8 cellular contexts compared by ENCODE assay signal in the genomic region with DNA sequence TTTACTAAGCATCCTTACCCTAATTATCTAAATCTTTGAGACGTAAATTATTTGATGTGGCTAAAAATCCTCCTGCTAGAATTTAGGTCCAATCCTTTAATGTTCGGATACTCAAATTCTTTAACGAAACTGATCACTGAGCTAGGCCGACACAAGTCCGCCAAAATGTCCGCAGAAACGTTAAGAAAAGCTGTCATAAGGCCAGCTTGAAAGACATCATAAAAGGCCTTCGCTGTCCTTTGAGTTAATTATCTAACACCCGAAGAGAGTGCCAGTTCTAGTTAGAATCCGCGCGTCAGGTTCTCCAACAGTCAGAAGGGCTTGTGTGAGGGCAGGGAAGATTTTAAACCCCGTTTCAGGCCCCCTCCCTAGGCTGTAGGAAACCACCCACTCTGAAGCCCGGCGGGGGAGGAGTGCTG. TPM values are rescaled to one million over a fixed set of nuclear protein-coding genes. Genes with fewer than 3 reads are reported as not detected.
DNase-seq lines count a peak whose midpoint lies in the region; ATAC-seq and TF ChIP-seq lines count a peak whose summit lies in the region.

No MANE protein-coding gene starts in this region.

- peak overlapping the region; percentile 85 for H3K4me3 Mint-ChIP-seq in GM23338
- peak overlapping the region; percentile 85 for H3K4me3 Mint-ChIP-seq in activated naive CD8-positive, alpha-beta T cell treated with anti-CD3 and anti-CD28 coated beads for 36 hours
- peak overlapping the region; percentile 90 to 97 (median 95) for H3K4me3 Mint-ChIP-seq in immature natural killer cell

- DNase-seq in A673 (ENCODE audit: low spot score) (peak; percentile 96), GM23338 (ENCODE audit: low spot score) (peak; percentile 92), immature natural killer cell (no peak)
- DNase-seq in activated naive CD8-positive, alpha-beta T cell treated with anti-CD3 and anti-CD28 coated beads for 36 hours = no peak

- CTCF ChIA-PET in A673 (lab: Charles Lee) = no interaction called here

- peaks cover 40% of the 10 kb centered on the region for H3K79me2 ChIP-seq in GM23338 (replicated peaks; ENCODE audit: insufficient read depth)

- no peaks in the 10 kb centered on the region for H3F3A ChIP-seq in GM23338 (replicated peaks; ENCODE audit: low read depth)

- no peaks in the 10 kb centered on the region for H3K9me2 ChIP-seq in GM23338 (ENCODE audit: insufficient read depth)

- BruUV-seq in A673 (replicated peaks; lab: Mats Ljungman, UMichigan) = no TSS peak

- H3K27me3 ChIP-seq in A673 (replicated peaks; ENCODE audit: insufficient read depth, low read depth, low read length, poor library complexity) (no peaks in the 10 kb centered on the region), GM23338 (ENCODE audit: insufficient read depth) (no peaks in the 10 kb centered on the region), subcutaneous abdominal adipose tissue (ENCODE audit: control insufficient read depth in 5 of 5, insufficient read depth in 4 of 5, low read length in 5 of 5) (no peaks in the 10 kb centered on the region)

- intact Hi-C loops in A673 (cut with micrococcal nuclease; ENCODE audit: unreplicated experiment) = no loop called here

- H3K4me2 ChIP-seq in GM23338 = peak overlapping the region; percentile 77

- H3K27ac ChIP-seq in A673 (ENCODE audit: low read depth, low read length, poor library complexity, severe bottlenecking) (peak overlapping the region; percentile 98), GM23338 (ENCODE audit: low read depth) (peak overlapping the region; percentile 96), subcutaneous abdominal adipose tissue (ENCODE audit: low read depth, low read length) (peak overlapping the region; percentile 99)

- ATAC-seq in GM23338 = peak; percentile 85
- ATAC-seq in GM19328 (IDR thresholded peaks at IDR 0.05; ENCODE audit: unreplicated experiment) = no peak
- no peak for ATAC-seq in HG03097 (IDR thresholded peaks at IDR 0.05; ENCODE audit: low FRiP score, unreplicated experiment)
- ATAC-seq in HG03520 (IDR thresholded peaks at IDR 0.05; ENCODE audit: unreplicated experiment) = no peak

- H3K9me3 ChIP-seq in A673 (ENCODE audit: low read depth, low read length, poor library complexity, severe bottlenecking) = no peaks in the 10 kb centered on the region
- no peaks in the 10 kb centered on the region for H3K9me3 ChIP-seq in subcutaneous abdominal adipose tissue (ENCODE audit: control insufficient read depth in 5 of 5, low read length in 5 of 5)

- H3K4me3 ChIP-seq in A673 (ENCODE audit: low read depth, low read length, poor library complexity, severe bottlenecking) (peak overlapping the region; percentile 82), GM23338 (peak overlapping the region; percentile 95), subcutaneous abdominal adipose tissue (ENCODE audit: low read depth in 1 of 5, low read length in 5 of 5) (peak overlapping the region; percentile 81 to 97 (median 97))

- peaks cover 12% of the 10 kb centered on the region for H3K27me3 Mint-ChIP-seq in GM23338 (ENCODE audit: insufficient read depth, low read depth, poor library complexity)
- H3K27me3 Mint-ChIP-seq in activated naive CD8-positive, alpha-beta T cell treated with anti-CD3 and anti-CD28 coated beads for 36 hours = peaks cover 4% of the 10 kb centered on the region
- peaks cover 14 to 27% (median 26%) of the 10 kb centered on the region in 3 donors for H3K27me3 Mint-ChIP-seq in immature natural killer cell (ENCODE audit: low read depth in 3 of 3)

- peaks cover 39% of the 10 kb centered on the region for H3K4me1 ChIP-seq in A673 (ENCODE audit: insufficient read depth, low read length, poor library complexity, severe bottlenecking)
- H3K4me1 ChIP-seq in GM23338 (ENCODE audit: insufficient read depth) = peaks cover 28% of the 10 kb centered on the region
- peaks cover 4 to 48% (median 44%) of the 10 kb centered on the region in 5 donors for H3K4me1 ChIP-seq in subcutaneous abdominal adipose tissue (ENCODE audit: control insufficient read depth in 5 of 5, insufficient read depth in 5 of 5, low read length in 5 of 5)

- H4K20me1 ChIP-seq in GM23338 (replicated peaks; ENCODE audit: insufficient read depth) = peaks cover 27% of the 10 kb centered on the region

- POLR2A ChIA-PET in A673 (lab: Charles Lee; ENCODE audit: low non-redundant PET) = interaction anchor here (0.5 to 0.7 kb wide), 5 partner anchors 64 to 296 kb away, joined by 3 to 6 read pairs (median 3); no protein-coding TSS in a partner anchor

- no peaks in the 10 kb centered on the region; the same call in 2 of the 3 replicates for H3K36me3 Mint-ChIP-seq in GM23338 (ENCODE audit: low read depth)
- H3K36me3 Mint-ChIP-seq in activated naive CD8-positive, alpha-beta T cell treated with anti-CD3 and anti-CD28 coated beads for 36 hours = peaks cover 10% of the 10 kb centered on the region
- H3K36me3 Mint-ChIP-seq in immature natural killer cell = no peaks in the 10 kb centered on the region

- H3K9me3 Mint-ChIP-seq in GM23338 (no peaks in the 10 kb centered on the region; the same call in 2 of the 3 replicates), immature natural killer cell (no peaks in the 10 kb centered on the region)
- H3K9me3 Mint-ChIP-seq in activated naive CD8-positive, alpha-beta T cell treated with anti-CD3 and anti-CD28 coated beads for 36 hours = no peaks in the 10 kb centered on the region

- H3K27ac Mint-ChIP-seq in GM23338 = peak overlapping the region; percentile 100
- peak overlapping the region; percentile 95 for H3K27ac Mint-ChIP-seq in activated naive CD8-positive, alpha-beta T cell treated with anti-CD3 and anti-CD28 coated beads for 36 hours
- H3K27ac Mint-ChIP-seq in immature natural killer cell = peak overlapping the region; percentile 97 to 99 (median 99)

- no peaks in the 10 kb centered on the region for H3K36me3 ChIP-seq in A673 (ENCODE audit: insufficient read depth, low read length, poor library complexity, severe bottlenecking)
- no peaks in the 10 kb centered on the region for H3K36me3 ChIP-seq in GM23338 (ENCODE audit: insufficient read depth)
- no peaks in the 10 kb centered on the region for H3K36me3 ChIP-seq in subcutaneous abdominal adipose tissue (ENCODE audit: control insufficient read depth in 5 of 5, insufficient read depth in 5 of 5, low read length in 5 of 5)

- H3K9ac ChIP-seq in subcutaneous abdominal adipose tissue (ENCODE audit: low read length in 5 of 5) = peak overlapping the region; percentile 69 to 99 (median 98)

- no peak overlapping the region for H2AFZ ChIP-seq in GM23338

- peaks cover 35% of the 10 kb centered on the region for H3K4me1 Mint-ChIP-seq in GM23338
- peaks cover 39% of the 10 kb centered on the region for H3K4me1 Mint-ChIP-seq in activated naive CD8-positive, alpha-beta T cell treated with anti-CD3 and anti-CD28 coated beads for 36 hours
- peaks cover 48 to 52% of the 10 kb centered on the region in 2 donors for H3K4me1 Mint-ChIP-seq in immature natural killer cell

- TF ChIP-seq CTCF in A673 (conservative IDR thresholded peaks at IDR 0.05; ENCODE audit: low read depth, low read length) (no peak), GM23338 (conservative IDR thresholded peaks at IDR 0.05; ENCODE audit: low read depth in 2 of 2) (no peak)

TF ChIP-seq in GM23338, 12 proteins besides CTCF, POLR2A, EP300 and RAD21:
- TF ChIP-seq ZNF114 (CRISPR knock-in tag; IDR thresholded peaks at IDR 0.05) = no peak
- TF ChIP-seq ZNF331 (CRISPR knock-in tag; IDR thresholded peaks at IDR 0.05; ENCODE audit: low read depth) = no peak
- no peak for TF ChIP-seq ETS1 (IDR thresholded peaks at IDR 0.05)
- no peak for TF ChIP-seq STAT1 (IDR thresholded peaks at IDR 0.05; ENCODE audit: unreplicated experiment)

RNA-seq across cellular contexts. Expression of gene CLTC, which starts 0.8 kb away (rescaled TPM):
- total RNA-seq in A673 (2021) = 313 and 321 TPM in 2 replicates
- 328 and 344 TPM in 2 replicates for total RNA-seq in GM23338 (2014; rRNA removed; shearing (Covaris generic))
- polyA plus RNA-seq in GM23338 (2016; fragmentation: Nextera tagmentation; extraction: Ambion mirVana) (93.1 and 107 TPM in 2 replicates), immature natural killer cell (10 to 100 TPM; 33.9 to 65.6 (median 45.4) TPM)
- 100 to 1,000 TPM; 154 to 161 TPM for total RNA-seq in activated naive CD8-positive, alpha-beta T cell treated with anti-CD3 and anti-CD28 coated beads for 36 hours

RNA-seq across cellular contexts. Expression of gene DHX40, which starts 53.5 kb away (rescaled TPM):
- 22.9 and 32.1 TPM in 2 replicates for total RNA-seq in A673 (2021)
- 37.6 and 38.2 TPM in 2 replicates for total RNA-seq in GM23338 (2014; rRNA removed; shearing (Covaris generic))
- polyA plus RNA-seq in GM23338 (2016; fragmentation: Nextera tagmentation; extraction: Ambion mirVana) (14.5 and 17.3 TPM in 2 replicates), immature natural killer cell (10 to 100 TPM; 22.1 to 26.4 (median 25.0) TPM)
- 10 to 100 TPM; 23.3 to 24.0 TPM for total RNA-seq in activated naive CD8-positive, alpha-beta T cell treated with anti-CD3 and anti-CD28 coated beads for 36 hours

Comparison
In these comparisons a context has a peak if more than half of its experiments do, and no peak if none do; other contexts are left out.
1. DNase-seq: peak in A673 (single experiment) and GM23338 (single experiment); none in activated naive CD8-positive, alpha-beta T cell treated with anti-CD3 and anti-CD28 coated beads for 36 hours (single experiment) and immature natural killer cell (0 of 3).
2. Peak in every context shown above with its lines, with median percentiles within 50 percentile points of each other: H3K27ac ChIP-seq, H3K4me3 ChIP-seq, H3K27ac Mint-ChIP-seq and H3K4me3 Mint-ChIP-seq.